2 cellular contexts compared by ENCODE assay signal in genomic region chr2:218898109-218898878, GRCh38.
TF ChIP-seq lines count a peak whose summit lies in the region.

No MANE protein-coding gene starts in this region.

TF ChIP-seq in GM12891, 5 proteins besides CTCF, POLR2A, EP300 and RAD21:
- TF ChIP-seq POU2F2 (IDR thresholded peaks at IDR 0.05; ENCODE audit: low read depth, low read length), result 0 out of 2 replicates have a peak, but pooled peaks have one; percentile 31
- no peak for TF ChIP-seq PAX5 (IDR thresholded peaks at IDR 0.05; ENCODE audit: insufficient read depth, low read length, severe bottlenecking)
TF ChIP-seq in GM12891: peak in this region for 1.

TF ChIP-seq in H1, 55 proteins besides CTCF, POLR2A, EP300 and RAD21:
- no peak for TF ChIP-seq RFX5 (IDR thresholded peaks at IDR 0.05; ENCODE audit: borderline replicate concordance, low read depth, low read length)
- TF ChIP-seq SP4 (IDR thresholded peaks at IDR 0.05; ENCODE audit: low read length), result no peak
- TF ChIP-seq EZH2 (IDR thresholded peaks at IDR 0.05; ENCODE audit: low read depth, low read length, severe bottlenecking), result peak; percentile 66
- TF ChIP-seq SRF (IDR thresholded peaks at IDR 0.05; ENCODE audit: low read depth, low read length), result no peak
- TF ChIP-seq CTBP2 (IDR thresholded peaks at IDR 0.05; ENCODE audit: borderline replicate concordance, insufficient read depth, insufficient read length, low read length), result peak; percentile 56
- TF ChIP-seq CREB1 (IDR thresholded peaks at IDR 0.05), result peak; percentile 53
- TF ChIP-seq HDAC6 (IDR thresholded peaks at IDR 0.05; ENCODE audit: low read depth, low read length), result no peak
- TF ChIP-seq FOSL1 (IDR thresholded peaks at IDR 0.05; ENCODE audit: insufficient read depth, low read depth, low read length), result no peak
- peak; percentile 85 for TF ChIP-seq E2F6 (IDR thresholded peaks at IDR 0.05)
- no peak for TF ChIP-seq CBX5 (IDR thresholded peaks at IDR 0.05; ENCODE audit: low read depth, low read length)
- no peak for TF ChIP-seq TEAD4 (IDR thresholded peaks at IDR 0.05; ENCODE audit: low read depth, low read length)
- TF ChIP-seq CHD1 (IDR thresholded peaks at IDR 0.05; ENCODE audit: low read depth, low read length), result no peak
- peak; percentile 87 for TF ChIP-seq TCF12 (IDR thresholded peaks at IDR 0.05; ENCODE audit: low read depth, low read length)
- TF ChIP-seq SP2 (IDR thresholded peaks at IDR 0.05; ENCODE audit: low read length), result no peak
- no peak for TF ChIP-seq KDM1A (IDR thresholded peaks at IDR 0.05; ENCODE audit: borderline replicate concordance, low read length)
- TF ChIP-seq YY1 (IDR thresholded peaks at IDR 0.05; ENCODE audit: low read depth, low read length), result no peak
- TF ChIP-seq CBX8 (IDR thresholded peaks at IDR 0.05; ENCODE audit: borderline replicate concordance, low read depth, low read length), result no peak
- 0 out of 2 replicates have a peak, but pooled peaks have one; percentile 22 for TF ChIP-seq GABPA (IDR thresholded peaks at IDR 0.05; ENCODE audit: borderline replicate concordance, insufficient read depth, low read length)
- 0 out of 2 replicates have a peak, but pooled peaks have one; percentile 17 for TF ChIP-seq JUN (IDR thresholded peaks at IDR 0.05; ENCODE audit: low read depth, low read length)
- no peak for TF ChIP-seq KDM4A (IDR thresholded peaks at IDR 0.05; ENCODE audit: low read depth, low read length, severe bottlenecking)
- no peak for TF ChIP-seq RBBP5 (IDR thresholded peaks at IDR 0.05; ENCODE audit: borderline replicate concordance, low read depth, low read length)
- peak; percentile 86 for TF ChIP-seq MAX (IDR thresholded peaks at IDR 0.05)
- no peak for TF ChIP-seq TBP (IDR thresholded peaks at IDR 0.05; ENCODE audit: low read depth, low read length)
- no peak for TF ChIP-seq HDAC2 (IDR thresholded peaks at IDR 0.05; ENCODE audit: borderline replicate concordance in 1 of 2, low read depth in 2 of 2, low read length in 2 of 2)
- TF ChIP-seq NANOG (IDR thresholded peaks at IDR 0.05; ENCODE audit: insufficient read depth, low read depth, low read length, poor library complexity, severe bottlenecking), result no peak
- no peak for TF ChIP-seq TAF1 (IDR thresholded peaks at IDR 0.05; ENCODE audit: low read depth, low read length)
- no peak for TF ChIP-seq TAF7 (optimal IDR thresholded peaks at IDR 0.05; ENCODE audit: borderline replicate concordance, low read depth, low read length)
- peak; percentile 37 for TF ChIP-seq RNF2 (IDR thresholded peaks at IDR 0.05; ENCODE audit: borderline replicate concordance, low read depth, low read length, missing control alignments, poor library complexity, severe bottlenecking)
- TF ChIP-seq JUND (IDR thresholded peaks at IDR 0.05; ENCODE audit: low read length), result peak; percentile 10; the same call in 1 of the 2 replicates
- no peak for TF ChIP-seq CEBPB (IDR thresholded peaks at IDR 0.05; ENCODE audit: low read depth, low read length)
- peak; percentile 44 to 62; a peak in 1 of 4 replicates for TF ChIP-seq SIN3A (conservative IDR thresholded peaks at IDR 0.05 in 1 of 2, IDR thresholded peaks at IDR 0.05 in 1 of 2; ENCODE audit: low read depth in 1 of 2, low read length in 2 of 2)
- TF ChIP-seq BRCA1 (IDR thresholded peaks at IDR 0.05; ENCODE audit: low read depth, low read length), result no peak
- TF ChIP-seq SIX5 (IDR thresholded peaks at IDR 0.05; ENCODE audit: low read depth, low read length), result no peak
- TF ChIP-seq MAFK (IDR thresholded peaks at IDR 0.05; ENCODE audit: low read depth, low read length), result no peak
- TF ChIP-seq SUZ12 (IDR thresholded peaks at IDR 0.05; ENCODE audit: low read length), result peak; percentile 14
TF ChIP-seq in H1: peak in this region for 12.
